In the genomic region with DNA sequence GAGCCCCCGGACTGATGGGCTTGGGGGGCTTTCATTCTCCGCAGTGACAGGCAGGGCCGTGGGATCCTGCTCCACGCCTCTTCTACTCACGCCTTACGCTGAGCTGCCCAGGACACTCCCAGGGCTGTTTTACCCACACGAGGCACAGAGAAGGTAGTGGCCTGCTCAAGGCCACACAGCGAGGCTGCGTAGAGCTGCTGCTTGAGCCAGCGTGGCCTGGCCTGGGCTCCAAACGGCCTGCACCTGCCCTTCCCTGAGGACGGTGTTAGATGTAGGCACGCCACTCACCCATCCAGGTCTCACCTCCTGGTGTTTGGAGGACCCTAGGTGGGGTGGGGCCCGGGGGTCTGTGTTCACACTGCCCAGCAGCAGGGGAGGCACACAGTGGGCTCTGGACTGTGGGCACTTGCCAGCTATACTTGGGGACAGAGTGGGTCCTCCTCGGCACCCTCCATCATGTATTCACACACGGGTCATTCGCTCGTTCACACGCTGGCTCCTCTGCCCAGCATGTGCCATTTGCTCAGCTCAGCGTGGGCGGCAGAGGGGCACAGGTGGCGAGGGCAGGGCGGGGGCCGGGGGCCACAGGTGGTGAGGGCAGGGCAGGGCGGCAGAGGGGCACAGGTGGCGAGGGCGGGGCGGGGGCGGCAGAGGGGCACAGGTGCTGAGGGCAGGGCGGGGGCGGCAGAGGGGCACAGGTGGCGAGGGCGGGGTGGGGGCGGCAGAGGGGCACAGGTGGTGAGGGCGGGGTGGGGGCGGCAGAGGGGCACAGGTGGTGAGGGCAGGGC, we compare ENCODE assay signal across 30 cellular contexts. TPM values are rescaled to one million over a fixed set of nuclear protein-coding genes. Genes with fewer than 3 reads are reported as not detected.
"Had no signal": no experiment of that assay in that cellular context is flagged by ENCODE, and none has a peak within 500 bp of the region (broad histone marks: within the 10 kb centered on the region; RNA-seq: fewer than 3 reads in every experiment).

No MANE protein-coding gene starts in this region.

- H3K27me3 ChIP-seq: adrenal gland had no signal

- H3K4me1 ChIP-seq: adrenal gland, breast epithelium, SJCRH30 had no signal

- H3K27ac Mint-ChIP-seq: activated CD8-positive, alpha-beta T cell treated with anti-CD3 and anti-CD28 coated beads for 36 hours; activated naive CD8-positive, alpha-beta T cell treated with anti-CD3 and anti-CD28 coated beads, Interleukin-2, amount 10 ng/mL, durations not matched to agents 7 days and 5 days; activated T-cell treated with anti-CD3 and anti-CD28 coated beads, Interleukin-2, amount 50 U/mL, for 72 hours; T-helper 2 cell treated with Interferon-gamma antibody and Interleukin-4, amounts not matched to agents 5 μg/mL and 100 μg/mL, for 36 hours had no signal

- DNase-seq: activated CD4-positive, alpha-beta T cell treated with anti-CD3 and anti-CD28 coated beads for 4 hours; activated CD8-positive, alpha-beta memory T cell treated with anti-CD3 and anti-CD28 coated beads, Interleukin-2, amount 50 U/mL, for 4 hours; activated CD8-positive, alpha-beta T cell treated with anti-CD3 and anti-CD28 coated beads for 36 hours; activated naive CD4-positive, alpha-beta T cell treated with anti-CD3 and anti-CD28 coated beads, Interleukin-2, amount 50 U/mL, for 16 hours; activated naive CD8-positive, alpha-beta T cell treated with anti-CD3 and anti-CD28 coated beads, Interleukin-2, amount 10 ng/mL, durations not matched to agents 7 days and 5 days; activated T-cell treated with anti-CD3 and anti-CD28 coated beads, Interleukin-2, amount 50 U/mL, for 72 hours; adrenal gland; aorta; caudate nucleus; Karpas-422; MM.1S; NCI-H1105; NCI-H1436; NCI-H2081; NCI-H2227 treated with DMSO at 0.1 percent for 48 hours; NCI-H446 treated with DMSO at 0.1 percent for 48 hours; NCI-H526 treated with DMSO at 0.1 percent for 48 hours; NK-92 treated with Interleukin-12 subunit alpha and Interleukin-12 subunit beta, amount 100 ng/mL, for 24 hours; OCI-M1; Right ventricle myocardium superior; SJCRH30; SW 1271 had no signal

- H3K27me3 Mint-ChIP-seq: activated naive CD8-positive, alpha-beta T cell treated with anti-CD3 and anti-CD28 coated beads, Interleukin-2, amount 10 ng/mL, durations not matched to agents 7 days and 5 days had no signal

- ATAC-seq: activated CD4-positive, CD25-positive, alpha-beta regulatory T cell treated with anti-CD3 and anti-CD28 coated beads, Interleukin-2, amount 50 U/mL, for 24 hours; activated CD8-positive, alpha-beta T cell treated with anti-CD3 and anti-CD28 coated beads for 36 hours; activated T-cell treated with anti-CD3 and anti-CD28 coated beads, Interleukin-2, amount 50 U/mL, for 72 hours; Panc1; SK-N-SH treated with all-trans-retinoic acid at 6 μM for 48 hours had no signal

- H3K4me3 Mint-ChIP-seq: activated CD8-positive, alpha-beta T cell treated with anti-CD3 and anti-CD28 coated beads for 36 hours; activated naive CD8-positive, alpha-beta T cell treated with anti-CD3 and anti-CD28 coated beads, Interleukin-2, amount 10 ng/mL, durations not matched to agents 7 days and 5 days; activated T-cell treated with anti-CD3 and anti-CD28 coated beads, Interleukin-2, amount 50 U/mL, for 72 hours; T-helper 2 cell treated with Interferon-gamma antibody and Interleukin-4, amounts not matched to agents 5 μg/mL and 100 μg/mL, for 36 hours had no signal

- H3K4me1 Mint-ChIP-seq: activated naive CD8-positive, alpha-beta T cell treated with anti-CD3 and anti-CD28 coated beads, Interleukin-2, amount 10 ng/mL, durations not matched to agents 7 days and 5 days had no signal

- H3K9me3 Mint-ChIP-seq: activated CD8-positive, alpha-beta T cell treated with anti-CD3 and anti-CD28 coated beads for 36 hours; activated naive CD8-positive, alpha-beta T cell treated with anti-CD3 and anti-CD28 coated beads, Interleukin-2, amount 10 ng/mL, durations not matched to agents 7 days and 5 days; activated T-cell treated with anti-CD3 and anti-CD28 coated beads, Interleukin-2, amount 50 U/mL, for 72 hours; T-helper 2 cell treated with Interferon-gamma antibody and Interleukin-4, amounts not matched to agents 5 μg/mL and 100 μg/mL, for 36 hours had no signal

- H3K36me3 Mint-ChIP-seq: activated naive CD8-positive, alpha-beta T cell treated with anti-CD3 and anti-CD28 coated beads, Interleukin-2, amount 10 ng/mL, durations not matched to agents 7 days and 5 days had no signal

- H3K27ac ChIP-seq: adrenal gland, breast epithelium, RWPE1, SJCRH30 had no signal

- H3K9me3 ChIP-seq: adrenal gland, breast epithelium, SJCRH30 had no signal

RNA-seq across cellular contexts. Expression of a gene that starts 18.4 kb away (rescaled TPM):
- total RNA-seq: activated CD8-positive, alpha-beta T cell treated with anti-CD3 and anti-CD28 coated beads for 36 hours; activated naive CD8-positive, alpha-beta T cell treated with anti-CD3 and anti-CD28 coated beads, Interleukin-2, amount 10 ng/mL, durations not matched to agents 7 days and 5 days; activated T-cell treated with anti-CD3 and anti-CD28 coated beads, Interleukin-2, amount 50 U/mL, for 72 hours; adrenal gland; aorta; cerebellum; Right ventricle myocardium superior; SJCRH30; T-helper 1 cell treated with Interleukin-12 subunit alpha and Interleukin-12 subunit beta and Interleukin-4 antibody, amounts not matched to agents 30 ng/mL and 1 ng/mL, for 36 hours had no signal

RNA-seq across cellular contexts. Expression of a gene that starts 30.0 kb away (rescaled TPM):
- total RNA-seq: activated CD8-positive, alpha-beta T cell treated with anti-CD3 and anti-CD28 coated beads for 36 hours; activated naive CD8-positive, alpha-beta T cell treated with anti-CD3 and anti-CD28 coated beads, Interleukin-2, amount 10 ng/mL, durations not matched to agents 7 days and 5 days; activated T-cell treated with anti-CD3 and anti-CD28 coated beads, Interleukin-2, amount 50 U/mL, for 72 hours; cerebellum; SJCRH30; T-helper 1 cell treated with Interleukin-12 subunit alpha and Interleukin-12 subunit beta and Interleukin-4 antibody, amounts not matched to agents 30 ng/mL and 1 ng/mL, for 36 hours had no signal
